ENCODE assay signal across 31 cellular contexts in genomic region chr1:96861836-96862235, GRCh38.
DNase-seq lines count a peak whose midpoint lies in the region; ATAC-seq and TF ChIP-seq lines count a peak whose summit lies in the region.
"Had no signal": no experiment of that assay in that cellular context is flagged by ENCODE, and none has a peak within 500 bp of the region (broad histone marks: within the 10 kb centered on the region; RNA-seq: fewer than 3 reads in every experiment).

No MANE protein-coding gene starts in this region.

- H3K23ac ChIP-seq in mesenchymal stem cell (ENCODE audit: low read length in 2 of 2), result peak overlapping the region in 1 of 2 experiments; percentile 18

- H4K91ac ChIP-seq in mesenchymal stem cell (ENCODE audit: low read length), result no peak overlapping the region

- TF ChIP-seq CTCF in RWPE2 (IDR thresholded peaks at IDR 0.05; ENCODE audit: poor library complexity, severe bottlenecking), result no peak
- TF ChIP-seq CTCF in osteoblast (IDR thresholded peaks at IDR 0.05; ENCODE audit: extremely low read depth, low read depth, low read length), result no peak

- H2BK120ac ChIP-seq in mesenchymal stem cell (ENCODE audit: low read depth, low read length), result no peak overlapping the region

- no peaks in the 10 kb centered on the region for H4K20me1 ChIP-seq in osteoblast (ENCODE audit: insufficient read depth, low read length)
- H4K20me1 ChIP-seq: BLaER1; BLaER1 treated with 17β-estradiol and CSF1 and Interleukin-3, amounts not matched to agents 10 nM and 100 nM had no signal

- H3K4ac ChIP-seq in mesenchymal stem cell (ENCODE audit: low read depth in 1 of 2, low read length in 2 of 2), result peak overlapping the region in 1 of 2 experiments; percentile 47

- no peak overlapping the region for H2BK15ac ChIP-seq in mesenchymal stem cell (ENCODE audit: low read depth, poor library complexity, severe bottlenecking)

- peak overlapping the region; percentile 40 to 80 for H2BK12ac ChIP-seq in mesenchymal stem cell (ENCODE audit: low read length in 2 of 2)

- no peak overlapping the region for H3K4me3 ChIP-seq in RWPE2 (ENCODE audit: severe bottlenecking)
- no peak overlapping the region for H3K4me3 ChIP-seq in mesenchymal stem cell (ENCODE audit: insufficient read depth in 1 of 2, low read depth in 1 of 2, low read length in 2 of 2)
- no peak overlapping the region for H3K4me3 ChIP-seq in osteoblast (ENCODE audit: insufficient read depth, low read length)
- H3K4me3 ChIP-seq: A549; BLaER1; BLaER1 treated with 17β-estradiol and CSF1 and Interleukin-3, amounts not matched to agents 10 nM and 100 nM had no signal

- peak; percentile 16 for DNase-seq in RWPE2 (ENCODE audit: low spot score)
- no peak for DNase-seq in mesenchymal stem cell
- DNase-seq in osteoblast (ENCODE audit: insufficient read length, low spot score, missing footprints), result peak; percentile 54
- DNase-seq in NCI-H524 treated with DMSO at 0.1 percent for 48 hours (lab: John Stamatoyannopoulos, UW), result no peak
- no peak for DNase-seq in anterior cingulate cortex (lab: John Stamatoyannopoulos, UW)
- DNase-seq in stimulated activated naive CD4-positive, alpha-beta T cell (lab: John Stamatoyannopoulos, UW), result no peak
- DNase-seq: 8988T; ACHN; AML-193; C1 segment of cervical spinal cord; Caco-2; Calu3; CD4-positive, alpha-beta memory T cell; CD4-positive, alpha-beta T cell; CD4-positive, CD25-positive, alpha-beta regulatory T cell; CD8-positive, alpha-beta memory T cell; CD8-positive, alpha-beta T cell; COR-L47; DMS 273 treated with DMSO at 0.1 percent for 48 hours; DMS153; DMS53; DMS79; DMS79 treated with DMSO at 0.1 percent for 48 hours; DND-41; EL had no signal

- no peak for ATAC-seq in RWPE2 (ENCODE audit: low read depth)
- ATAC-seq: A549; CD8-positive, alpha-beta T cell had no signal

- H3K36me3 ChIP-seq in RWPE2 (ENCODE audit: low read depth), result no peaks in the 10 kb centered on the region
- peaks cover 0 to 3% of the 10 kb centered on the region in 2 experiments for H3K36me3 ChIP-seq in mesenchymal stem cell (ENCODE audit: control insufficient read depth in 1 of 2, insufficient read depth in 2 of 2, low read depth in 1 of 2, low read length in 2 of 2)
- no peaks in the 10 kb centered on the region for H3K36me3 ChIP-seq in osteoblast (ENCODE audit: insufficient read depth, low read length)
- H3K36me3 ChIP-seq: BE2C; BLaER1; BLaER1 treated with 17β-estradiol and CSF1 and Interleukin-3, amounts not matched to agents 10 nM and 100 nM had no signal

- no peak overlapping the region for H3K9ac ChIP-seq in mesenchymal stem cell (ENCODE audit: low read length)
- H3K9ac ChIP-seq: BLaER1; BLaER1 treated with 17β-estradiol and CSF1 and Interleukin-3, amounts not matched to agents 10 nM and 100 nM had no signal

- H3K79me1 ChIP-seq in mesenchymal stem cell (replicated peaks; ENCODE audit: low read length, poor library complexity, severe bottlenecking), result no peaks in the 10 kb centered on the region

- H3K4me1 ChIP-seq in RWPE2 (ENCODE audit: insufficient read depth, poor library complexity, severe bottlenecking) (peaks cover 2% of the 10 kb centered on the region), mesenchymal stem cell (ENCODE audit: control insufficient read depth, insufficient read depth, low read depth, low read length) (no peaks in the 10 kb centered on the region), osteoblast (ENCODE audit: insufficient read depth, low read length) (peaks cover 11% of the 10 kb centered on the region)
- H3K4me1 ChIP-seq: BE2C; BLaER1; BLaER1 treated with 17β-estradiol and CSF1 and Interleukin-3, amounts not matched to agents 10 nM and 100 nM; Caco-2 had no signal

- peak overlapping the region; percentile 22 for H4K8ac ChIP-seq in mesenchymal stem cell (ENCODE audit: low read length)

- no peak overlapping the region for H3K27ac ChIP-seq in RWPE2 (ENCODE audit: poor library complexity, severe bottlenecking)
- H3K27ac ChIP-seq in mesenchymal stem cell (ENCODE audit: low read length, poor library complexity, severe bottlenecking), result no peak overlapping the region
- H3K27ac ChIP-seq in osteoblast (ENCODE audit: low read depth, low read length), result no peak overlapping the region
- H3K27ac ChIP-seq: 22Rv1; A549; BLaER1; BLaER1 treated with 17β-estradiol and CSF1 and Interleukin-3, amounts not matched to agents 10 nM and 100 nM; C4-2B had no signal

- no peak overlapping the region for H3K4me2 ChIP-seq in mesenchymal stem cell (ENCODE audit: low read length, poor library complexity, severe bottlenecking)
- H3K4me2 ChIP-seq in osteoblast (ENCODE audit: insufficient read depth, low read length), result no peak overlapping the region
- H3K4me2 ChIP-seq: A549; BLaER1; BLaER1 treated with 17β-estradiol and CSF1 and Interleukin-3, amounts not matched to agents 10 nM and 100 nM had no signal

- peak overlapping the region in 1 of 2 experiments; percentile 78 for H3K18ac ChIP-seq in mesenchymal stem cell (ENCODE audit: low read depth in 1 of 2, low read length in 2 of 2)

- no peak overlapping the region for H2BK5ac ChIP-seq in mesenchymal stem cell (ENCODE audit: low read depth, low read length, poor library complexity, severe bottlenecking)

- H3K9me3 ChIP-seq in RWPE2 (ENCODE audit: severe bottlenecking) (no peaks in the 10 kb centered on the region), mesenchymal stem cell (ENCODE audit: control insufficient read depth, low read length) (peaks cover 5% of the 10 kb centered on the region), osteoblast (ENCODE audit: low read depth, low read length) (no peaks in the 10 kb centered on the region)
- H3K9me3 ChIP-seq: A549, BE2C, BLaER1, Caco-2 had no signal

- H3K79me2 ChIP-seq in osteoblast (ENCODE audit: insufficient read depth, low read length), result no peaks in the 10 kb centered on the region

- H3K27me3 ChIP-seq in RWPE2 (ENCODE audit: insufficient read depth, poor library complexity, severe bottlenecking), result no peaks in the 10 kb centered on the region
- H3K27me3 ChIP-seq in mesenchymal stem cell (ENCODE audit: control insufficient read depth in 1 of 2, insufficient read depth in 1 of 2, low read length in 2 of 2), result no peaks in the 10 kb centered on the region
- no peaks in the 10 kb centered on the region for H3K27me3 ChIP-seq in osteoblast (ENCODE audit: insufficient read depth, low read length)
- H3K27me3 ChIP-seq: BE2C; BLaER1; BLaER1 treated with 17β-estradiol and CSF1 and Interleukin-3, amounts not matched to agents 10 nM and 100 nM had no signal

- H2AK5ac ChIP-seq in mesenchymal stem cell (ENCODE audit: low read length, severe bottlenecking), result no peak overlapping the region

- peak overlapping the region in 1 of 2 experiments; percentile 87 for H3K14ac ChIP-seq in mesenchymal stem cell (ENCODE audit: low read length in 2 of 2)

- H2AFZ ChIP-seq in mesenchymal stem cell (ENCODE audit: low read depth, low read length) (no peak overlapping the region), osteoblast (ENCODE audit: low read length) (no peak overlapping the region)

- WGBS in mesenchymal stem cell, result 98% methylated on average over 2 of the region's 2 CpGs

Comparison
In these comparisons a context has a peak if more than half of its experiments do, and no peak if none do; other contexts are left out.
1. DNase-seq: peak in RWPE2 (single experiment) and osteoblast (single experiment); none in mesenchymal stem cell (single experiment), NCI-H524 treated with DMSO at 0.1 percent for 48 hours (single experiment), anterior cingulate cortex (0 of 58) and stimulated activated naive CD4-positive, alpha-beta T cell (0 of 6).